Comparison of ENCODE assay signal across 1 cellular context in genomic region chr14:61659582-61659981, GRCh38.
TF ChIP-seq lines count a peak whose summit lies in the region.

No MANE protein-coding gene starts in this region.

TF ChIP-seq in K562, 482 proteins besides CTCF, POLR2A, EP300 and RAD21:
- no peak for TF ChIP-seq NR0B1 (IDR thresholded peaks at IDR 0.05; ENCODE audit: partially characterized antibody)
- peak; percentile 52; the same call in 1 of the 2 replicates for TF ChIP-seq CEBPB (tag; IDR thresholded peaks at IDR 0.05)
- TF ChIP-seq CEBPG (CRISPR knock-in tag; IDR thresholded peaks at IDR 0.05): no peak
- peak in 1 of 2 experiments; percentile 38; a peak in 1 of 4 replicates for TF ChIP-seq CEBPG (tag; conservative IDR thresholded peaks at IDR 0.05 in 1 of 2, IDR thresholded peaks at IDR 0.05 in 1 of 2)
